In genomic region chr10:86062151-86062550, GRCh38 we compare ENCODE assay signal across 23 cellular contexts.
"Had no signal": no experiment of that assay in that cellular context is flagged by ENCODE, and none has a peak within 500 bp of the region (broad histone marks: within the 10 kb centered on the region; RNA-seq: fewer than 3 reads in every experiment).

No MANE protein-coding gene starts in this region.

- H3K4me1 Mint-ChIP-seq: IgD-negative memory B cell had no signal

- H3K9me3 Mint-ChIP-seq: IgD-negative memory B cell had no signal

- H3K36me3 Mint-ChIP-seq: IgD-negative memory B cell had no signal

- DNase-seq: Kasumi-1, MM.1S, NCI-H1092 treated with DMSO at 0.1 percent for 48 hours, NCI-H1436, NCI-H187, NCI-H2029, NCI-H2081 treated with DMSO at 0.1 percent for 48 hours, NCI-H2171, NCI-H226, NCI-H510A, NCI-H524 treated with DMSO at 0.1 percent for 48 hours, NCI-H69, NCI-H774, PC-3, SHP77 treated with DMSO at 0.1 percent for 48 hours, SJCRH30 had no signal

- H3K27ac ChIP-seq: HL-60, KMS-11, RWPE1, SJCRH30 had no signal

- H3K4me3 ChIP-seq: K562, SJCRH30 had no signal

- ATAC-seq: Panc1, PC-3, SK-N-SH treated with all-trans-retinoic acid at 6 μM for 48 hours had no signal

- H3K27ac Mint-ChIP-seq: IgD-negative memory B cell had no signal
